ENCODE assay signal across 8 cellular contexts in genomic region chr1:155078496-155079209, GRCh38. TPM values are rescaled to one million over a fixed set of nuclear protein-coding genes. Genes with fewer than 3 reads are reported as not detected.
A peak's percentile ranks its signal among the peaks of the same experiment; 100 is the strongest.
DNase-seq lines count a peak whose midpoint lies in the region; ATAC-seq and TF ChIP-seq lines count a peak whose summit lies in the region.

A gene with protein sequence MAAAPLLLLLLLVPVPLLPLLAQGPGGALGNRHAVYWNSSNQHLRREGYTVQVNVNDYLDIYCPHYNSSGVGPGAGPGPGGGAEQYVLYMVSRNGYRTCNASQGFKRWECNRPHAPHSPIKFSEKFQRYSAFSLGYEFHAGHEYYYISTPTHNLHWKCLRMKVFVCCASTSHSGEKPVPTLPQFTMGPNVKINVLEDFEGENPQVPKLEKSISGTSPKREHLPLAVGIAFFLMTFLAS (plus strand): TSS chr1:155078837. CDS start chr1:155078942, 105 bp downstream.

- intact Hi-C loops in Caco-2 (cut with micrococcal nuclease; ENCODE audit: unreplicated experiment) (no loop called here), gastrocnemius medialis (cut with DNase I; ENCODE audit: low total_unique reads) (no loop called here)

- H3K4me2 ChIP-seq in SU-DHL-6 (ENCODE audit: low read depth, low read length, poor library complexity, severe bottlenecking), result peak within 1 kb of the TSS; percentile 73

- in situ Hi-C loops in gastrocnemius medialis (cut with MboI; ENCODE audit: low sequenced_read_pairs in 4 of 4), result no loop called here

- H3K27me3 ChIP-seq in Caco-2 (replicated peaks; ENCODE audit: control insufficient read depth, insufficient read depth, low read length) (peaks cover 5% of the 10 kb centered on the region; the same call in 1 of the 2 replicates), SU-DHL-6 (ENCODE audit: low read length) (no peaks in the 10 kb centered on the region), gastrocnemius medialis (peaks cover 47 to 48% (median 48%) of the 10 kb centered on the region in 3 donors)

- peaks cover 24% of the 10 kb centered on the region for H3K4me1 Mint-ChIP-seq in Caco-2 (ENCODE audit: low read depth, unreplicated experiment)

- H3K9ac ChIP-seq in SU-DHL-6 (ENCODE audit: low read length), result peak within 1 kb of the TSS; percentile 29

- H3K36me3 Mint-ChIP-seq in Caco-2 (ENCODE audit: insufficient read depth, unreplicated experiment), result peaks cover 6% of the 10 kb centered on the region

- H3K79me2 ChIP-seq in SU-DHL-6 (ENCODE audit: insufficient read depth, low read length), result no peaks in the 10 kb centered on the region

- H3K9me2 ChIP-seq in SU-DHL-6 (replicated peaks; ENCODE audit: insufficient read depth, low read length), result no peaks in the 10 kb centered on the region

- no peak within 1 kb of the TSS for H2AFZ ChIP-seq in SU-DHL-6 (ENCODE audit: low read depth, low read length, severe bottlenecking)

- no peak for TF ChIP-seq POLR2A in gastrocnemius medialis (IDR thresholded peaks at IDR 0.05)

- H3K4me3 Mint-ChIP-seq in Caco-2 (ENCODE audit: unreplicated experiment), result peak within 1 kb of the TSS; percentile 77

- H4K20me1 ChIP-seq in SU-DHL-6 (ENCODE audit: low read depth, low read length), result no peaks in the 10 kb centered on the region

- H3K4me3 ChIP-seq in Caco-2 (ENCODE audit: low read depth, low read length) (peak within 1 kb of the TSS; percentile 50), SU-DHL-6 (ENCODE audit: insufficient read depth, low read length, poor library complexity, severe bottlenecking) (peak within 1 kb of the TSS; percentile 44), iPS-11a (ENCODE audit: low read depth, low read length) (peak within 1 kb of the TSS; percentile 31), gastrocnemius medialis (peak within 1 kb of the TSS; percentile 31 to 68 (median 55))

- POLR2A ChIA-PET in Caco-2 (lab: Charles Lee), result interaction anchor here (1.2 kb wide), 1 partner anchor 15 kb away, joined by 6 read pairs; the partner anchor contains the start of gene EFNA4

- H3K4me1 ChIP-seq in Caco-2 (peaks cover 34% of the 10 kb centered on the region), gastrocnemius medialis (peaks cover 38 to 41% of the 10 kb centered on the region in 2 donors)

- CTCF ChIA-PET in Caco-2 (lab: Charles Lee), result interaction anchor here (0.6 to 1.2 kb wide), 10 partner anchors 12 to 544 kb away, joined by 3 to 11 read pairs (median 4); partner anchors contain the start of genes KRTCAP2 and ZBTB7B

- TF ChIP-seq CTCF in Caco-2 (IDR thresholded peaks at IDR 0.05; ENCODE audit: insufficient read depth in 1 of 2, low read depth in 1 of 2, low read length in 1 of 2, severe bottlenecking in 1 of 2, unreplicated experiment in 1 of 2), result no peak
- TF ChIP-seq CTCF in SU-DHL-6 (IDR thresholded peaks at IDR 0.05; ENCODE audit: insufficient read depth, low read length, poor library complexity, severe bottlenecking), result no peak
- no peak for TF ChIP-seq CTCF in gastrocnemius medialis (IDR thresholded peaks at IDR 0.05 in 4 of 5, conservative IDR thresholded peaks at IDR 0.05 in 1 of 5)

- H3F3A ChIP-seq in SU-DHL-6 (ENCODE audit: insufficient read depth), result no peaks in the 10 kb centered on the region

- no peaks in the 10 kb centered on the region for H3K9me3 ChIP-seq in Caco-2
- no peaks in the 10 kb centered on the region for H3K9me3 ChIP-seq in SU-DHL-6 (ENCODE audit: insufficient read depth, low read length)
- no peaks in the 10 kb centered on the region for H3K9me3 ChIP-seq in gastrocnemius medialis

- ATAC-seq in gastrocnemius medialis (peak; percentile 66 to 68), HG03025 (IDR thresholded peaks at IDR 0.05; ENCODE audit: low FRiP score, unreplicated experiment) (no peak)

- H3K9me3 Mint-ChIP-seq in Caco-2 (ENCODE audit: unreplicated experiment), result no peaks in the 10 kb centered on the region

- peaks cover 15% of the 10 kb centered on the region for H3K27me3 Mint-ChIP-seq in Caco-2 (ENCODE audit: insufficient read depth, unreplicated experiment)

- DNase-seq in Caco-2, result peak; percentile 65 to 85
- DNase-seq in HUDEP-2 (lab: John Stamatoyannopoulos, UW; ENCODE audit: unreplicated experiment in 76 of 76), result peak in 54 of 76 experiments; percentile 11 to 73 (median 54)
- DNase-seq in astrocyte of the hippocampus (ENCODE audit: low read depth, low spot score), result peak; percentile 81
- DNase-seq in gastrocnemius medialis, result peak in 1 of 2 donors; percentile 54
- no peak for DNase-seq in cerebellar nuclear complex (lab: John Stamatoyannopoulos, UW)

- H3K36me3 ChIP-seq in Caco-2 (ENCODE audit: control insufficient read depth, insufficient read depth, low read length) (no peaks in the 10 kb centered on the region), SU-DHL-6 (ENCODE audit: low read length) (no peaks in the 10 kb centered on the region), gastrocnemius medialis (no peaks in the 10 kb centered on the region)

- H3K27ac ChIP-seq in SU-DHL-6 (ENCODE audit: low read depth, low read length) (no peak within 1 kb of the TSS), gastrocnemius medialis (no peak within 1 kb of the TSS)

- no TSS peak for BruUV-seq in Caco-2 (replicated peaks; lab: Mats Ljungman, UMichigan)

- H3K27ac Mint-ChIP-seq in Caco-2 (ENCODE audit: unreplicated experiment), result no peak within 1 kb of the TSS

RNA-seq across cellular contexts. Expression of the gene that starts here (rescaled TPM):
- total RNA-seq in Caco-2 (2022) (3.4 and 3.5 TPM in 2 replicates), gastrocnemius medialis (1 to 10 TPM in 2 of 4 donors, under 1 TPM in 1, not detected in 1; 0.55 to 1.8 (median 1.6) TPM)

Comparison
In these comparisons a context has a peak if more than half of its experiments do, and no peak if none do; other contexts are left out.
1. DNase-seq: peak in Caco-2 (2 of 2), HUDEP-2 (54 of 76) and astrocyte of the hippocampus (single experiment); none in cerebellar nuclear complex (0 of 2).
2. Peak in every context shown above with its lines, with median percentiles within 50 percentile points of each other: H3K4me3 ChIP-seq.